Comparison of ENCODE assay signal across 20 cellular contexts in the genomic region with DNA sequence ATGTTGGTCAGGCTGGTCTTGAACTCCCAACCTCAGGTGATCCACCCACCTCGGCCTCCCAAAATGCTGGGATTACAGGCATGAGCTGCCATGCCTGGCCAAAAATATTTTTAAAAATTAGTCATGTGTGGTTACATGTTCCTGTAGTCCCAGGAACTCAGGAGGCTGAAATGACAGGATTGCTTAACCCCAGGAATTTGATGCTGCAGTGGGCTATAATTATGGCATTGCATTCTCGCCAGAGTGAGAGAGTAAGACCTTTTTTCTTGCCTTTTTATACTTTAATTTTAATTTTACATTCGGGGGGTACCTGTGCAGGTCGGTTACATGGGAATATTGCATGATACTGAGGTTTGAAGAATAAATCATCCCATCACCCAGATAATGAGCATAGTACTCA.
DNase-seq lines count a peak whose midpoint lies in the region; ATAC-seq, FAIRE-seq and TF ChIP-seq lines count a peak whose summit lies in the region.
"Had no signal": no experiment of that assay in that cellular context is flagged by ENCODE, and none has a peak within 500 bp of the region (broad histone marks: within the 10 kb centered on the region; RNA-seq: fewer than 3 reads in every experiment).

No MANE protein-coding gene starts in this region.

- H3K4me1 ChIP-seq in HEK293 (ENCODE audit: control insufficient read depth, insufficient read depth, low read length) (no peaks in the 10 kb centered on the region), astrocyte (ENCODE audit: insufficient read depth, low read length) (no peaks in the 10 kb centered on the region)
- H3K4me1 ChIP-seq: A549 had no signal

- no peak overlapping the region for H3K4me2 ChIP-seq in astrocyte (ENCODE audit: low read length)
- H3K4me2 ChIP-seq: A549 had no signal

- H4K20me1 ChIP-seq in astrocyte (ENCODE audit: insufficient read depth, low read length): no peaks in the 10 kb centered on the region

- no peaks in the 10 kb centered on the region for H3K4me1 Mint-ChIP-seq in astrocyte (ENCODE audit: low read depth, unreplicated experiment)
- H3K4me1 Mint-ChIP-seq: CD14-positive monocyte had no signal

- H3K4me3 ChIP-seq in HEK293 (ENCODE audit: low read depth, low read length) (no peak overlapping the region), astrocyte (ENCODE audit: insufficient read depth, low read depth, low read length) (no peak overlapping the region)
- H3K4me3 ChIP-seq: A549, HAP-1 had no signal

- no peak overlapping the region for H3K4me3 Mint-ChIP-seq in astrocyte (ENCODE audit: unreplicated experiment)
- H3K4me3 Mint-ChIP-seq: CD14-positive monocyte; CD8-positive, alpha-beta T cell; HFFc6 had no signal

- no peak for TF ChIP-seq POLR2A in GM12891 (IDR thresholded peaks at IDR 0.05; ENCODE audit: low read depth, low read length)

- no peaks in the 10 kb centered on the region for H3K27me3 ChIP-seq in astrocyte (ENCODE audit: insufficient read depth, low read length)

- no peaks in the 10 kb centered on the region for H3K79me2 ChIP-seq in astrocyte (ENCODE audit: insufficient read depth, low read length)

- no peaks in the 10 kb centered on the region for H3K27me3 Mint-ChIP-seq in astrocyte (ENCODE audit: low read depth, unreplicated experiment)

- H3K27ac Mint-ChIP-seq in astrocyte (ENCODE audit: unreplicated experiment): no peak overlapping the region
- H3K27ac Mint-ChIP-seq: CD14-positive monocyte; CD8-positive, alpha-beta T cell; HFFc6 had no signal

- no peaks in the 10 kb centered on the region for H3K36me3 Mint-ChIP-seq in astrocyte (ENCODE audit: low read depth, unreplicated experiment)
- H3K36me3 Mint-ChIP-seq: CD14-positive monocyte; CD8-positive, alpha-beta T cell had no signal

- H3K9me3 ChIP-seq in HEK293 (ENCODE audit: control insufficient read depth, insufficient read depth, low read depth, low read length): no peaks in the 10 kb centered on the region
- no peaks in the 10 kb centered on the region for H3K9me3 ChIP-seq in astrocyte (ENCODE audit: insufficient read depth, low read depth, low read length)
- H3K9me3 ChIP-seq: A549, HAP-1 had no signal

- TF ChIP-seq CTCF in HEK293 (tag by site-specific recombination; IDR thresholded peaks at IDR 0.05) (no peak), astrocyte (IDR thresholded peaks at IDR 0.05; ENCODE audit: insufficient read depth, low read depth, low read length) (no peak)

- no peak overlapping the region for H3K9ac ChIP-seq in astrocyte (ENCODE audit: low read length)

- no peak for ATAC-seq in HG02870 (IDR thresholded peaks at IDR 0.05; ENCODE audit: unreplicated experiment)
- ATAC-seq: A549; CD8-positive, alpha-beta T cell; HepG2 had no signal

- no peak overlapping the region for H3K27ac ChIP-seq in HEK293 (ENCODE audit: extremely low read depth, low read depth, low read length)
- no peak overlapping the region for H3K27ac ChIP-seq in astrocyte (ENCODE audit: low read depth, low read length)
- H3K27ac ChIP-seq: A549 had no signal

- H3K9me3 Mint-ChIP-seq in astrocyte (ENCODE audit: unreplicated experiment): no peaks in the 10 kb centered on the region
- H3K9me3 Mint-ChIP-seq: CD8-positive, alpha-beta T cell; HFFc6 had no signal

- H3K36me3 ChIP-seq in HEK293 (ENCODE audit: control insufficient read depth in 2 of 2, insufficient read depth in 1 of 2, low read length in 2 of 2): no peaks in the 10 kb centered on the region
- no peaks in the 10 kb centered on the region for H3K36me3 ChIP-seq in astrocyte (ENCODE audit: insufficient read depth, low read length)
- H3K36me3 ChIP-seq: HAP-1 had no signal

- H2AFZ ChIP-seq in astrocyte (ENCODE audit: low read depth, low read length): no peak overlapping the region

- POLR2A ChIA-PET in HEK293 (lab: Yijun Ruan, JAX): no interaction called here

- FAIRE-seq in astrocyte (lab: Jason Lieb, UNC) (no peak), GM12891 (lab: Jason Lieb, UNC) (no peak)
- FAIRE-seq: A549, GM19239, HepG2, HTR-8/SVneo had no signal

- CTCF ChIA-PET in HEK293 (lab: Yijun Ruan, JAX): no interaction called here

- DNase-seq in astrocyte (ENCODE audit: low read depth): peak; percentile 25
- DNase-seq in iris pigment epithelial cell (ENCODE audit: low read depth): peak; percentile 51
- DNase-seq in GM12891 (ENCODE audit: insufficient read length, low spot score): no peak
- no peak for DNase-seq in NCI-H2107 (lab: John Stamatoyannopoulos, UW)
- DNase-seq in effector CD4-positive, alpha-beta T cell: no peak
- DNase-seq: CD8-positive, alpha-beta T cell; COR-L47; DMS153; DMS79 treated with DMSO at 0.1 percent for 48 hours; GDM1; GOT3; HFFc6 had no signal

TF ChIP-seq in HEK293, 187 proteins besides CTCF, POLR2A, EP300 and RAD21 (continues in another document):
- TF ChIP-seq, protein P1, sequence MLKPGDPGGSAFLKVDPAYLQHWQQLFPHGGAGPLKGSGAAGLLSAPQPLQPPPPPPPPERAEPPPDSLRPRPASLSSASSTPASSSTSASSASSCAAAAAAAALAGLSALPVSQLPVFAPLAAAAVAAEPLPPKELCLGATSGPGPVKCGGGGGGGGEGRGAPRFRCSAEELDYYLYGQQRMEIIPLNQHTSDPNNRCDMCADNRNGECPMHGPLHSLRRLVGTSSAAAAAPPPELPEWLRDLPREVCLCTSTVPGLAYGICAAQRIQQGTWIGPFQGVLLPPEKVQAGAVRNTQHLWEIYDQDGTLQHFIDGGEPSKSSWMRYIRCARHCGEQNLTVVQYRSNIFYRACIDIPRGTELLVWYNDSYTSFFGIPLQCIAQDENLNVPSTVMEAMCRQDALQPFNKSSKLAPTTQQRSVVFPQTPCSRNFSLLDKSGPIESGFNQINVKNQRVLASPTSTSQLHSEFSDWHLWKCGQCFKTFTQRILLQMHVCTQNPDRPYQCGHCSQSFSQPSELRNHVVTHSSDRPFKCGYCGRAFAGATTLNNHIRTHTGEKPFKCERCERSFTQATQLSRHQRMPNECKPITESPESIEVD (tag by site-specific recombination; IDR thresholded peaks at IDR 0.05): no peak

TF ChIP-seq in GM12891, 5 proteins besides CTCF, POLR2A, EP300 and RAD21:
- TF ChIP-seq SPI1 (IDR thresholded peaks at IDR 0.05; ENCODE audit: low read depth, low read length): no peak

Comparison
In these comparisons a context has a peak if more than half of its experiments do, and no peak if none do; other contexts are left out.
1. DNase-seq: peak in astrocyte (single experiment) and iris pigment epithelial cell (single experiment); none in GM12891 (single experiment), NCI-H2107 (single experiment) and effector CD4-positive, alpha-beta T cell (single experiment).